20 cellular contexts compared by ENCODE assay signal in the genomic region with DNA sequence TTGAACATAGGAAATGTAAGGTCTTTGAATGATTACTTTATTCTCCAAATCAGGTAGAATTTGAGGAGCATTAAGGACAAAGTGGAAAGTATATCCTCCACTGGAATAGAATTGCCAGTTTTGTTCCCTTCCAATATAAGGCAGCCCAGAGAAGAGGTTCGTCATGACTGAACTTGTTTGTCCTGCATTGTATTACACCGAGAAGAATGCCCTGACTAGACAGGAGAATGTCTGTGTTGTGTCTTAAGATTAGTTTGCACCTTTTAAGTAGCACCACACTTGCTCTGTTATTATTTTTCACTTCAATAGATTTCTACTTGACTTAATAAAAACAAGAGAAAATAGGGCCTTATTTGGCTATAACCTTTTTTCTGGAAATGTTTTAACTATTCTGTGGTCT.
DNase-seq lines count a peak whose midpoint lies in the region; ATAC-seq and TF ChIP-seq lines count a peak whose summit lies in the region.
"Had no signal": no experiment of that assay in that cellular context is flagged by ENCODE, and none has a peak within 500 bp of the region (broad histone marks: within the 10 kb centered on the region; RNA-seq: fewer than 3 reads in every experiment).

No MANE protein-coding gene starts in this region.

- TF ChIP-seq POLR2A in breast epithelium (IDR thresholded peaks at IDR 0.05) (no peak), sigmoid colon (IDR thresholded peaks at IDR 0.05) (no peak)

- H3K9me3 ChIP-seq in mammary epithelial cell (replicated peaks; ENCODE audit: insufficient read depth, low read length) (peaks cover 3% of the 10 kb centered on the region), breast epithelium (peaks cover 6 to 17% of the 10 kb centered on the region in 2 donors), sigmoid colon (no peaks in the 10 kb centered on the region)
- H3K9me3 ChIP-seq: A549 had no signal

- intact Hi-C loops in mammary epithelial cell (cut with micrococcal nuclease): no loop called here
- intact Hi-C loops in breast epithelium (cut with DNase I; ENCODE audit: low total_unique reads): no loop called here
- intact Hi-C loops in sigmoid colon (cut with DNase I): loop anchor here (5.0 kb wide), 1 partner anchor 589 kb away; no protein-coding TSS in a partner anchor

- WGBS in mammary epithelial cell (ENCODE audit: low coverage, missing lambda C conversion rate): 0% methylated on average over 2 of the region's 2 CpGs
- 88 to 94% methylated on average over 2 of the region's 2 CpGs for WGBS in sigmoid colon, 2 donors

- TF ChIP-seq CTCF in mammary epithelial cell (conservative IDR thresholded peaks at IDR 0.05 in 1 of 2, IDR thresholded peaks at IDR 0.05 in 1 of 2; ENCODE audit: extremely low read depth in 1 of 2, insufficient read depth in 1 of 2, low read depth in 1 of 2, low read length in 2 of 2) (no peak), breast epithelium (IDR thresholded peaks at IDR 0.05) (no peak), foreskin keratinocyte (conservative IDR thresholded peaks at IDR 0.05) (no peak), sigmoid colon (IDR thresholded peaks at IDR 0.05) (no peak)

- DNase-seq in mammary epithelial cell (peak; percentile 37), breast epithelium (ENCODE audit: low spot score in 2 of 2) (no peak), foreskin keratinocyte (peak; percentile 37 to 63), sigmoid colon (no peak), nucleus accumbens (lab: John Stamatoyannopoulos, UW) (no peak), EL (no peak)
- DNase-seq: AML-193; Caco-2; CD4-positive, alpha-beta T cell; GDM1; GOT3; H7; HFFc6 had no signal

- H3K36me3 ChIP-seq in mammary epithelial cell (ENCODE audit: insufficient read depth, low read length): no peaks in the 10 kb centered on the region
- H3K36me3 ChIP-seq in breast epithelium: no peaks in the 10 kb centered on the region
- H3K36me3 ChIP-seq in sigmoid colon: no peaks in the 10 kb centered on the region

- in situ Hi-C loops in mammary epithelial cell (cut with MboI; ENCODE audit: low sequenced_read_pairs in 2 of 2): no loop called here

- H3K4me1 ChIP-seq in mammary epithelial cell (ENCODE audit: insufficient read depth, low read length): peaks cover 8% of the 10 kb centered on the region
- no peaks in the 10 kb centered on the region for H3K4me1 ChIP-seq in breast epithelium
- H3K4me1 ChIP-seq in foreskin keratinocyte: peaks cover 11% of the 10 kb centered on the region
- peaks cover 0 to 41% (median 28%) of the 10 kb centered on the region in 4 donors for H3K4me1 ChIP-seq in sigmoid colon
- H3K4me1 ChIP-seq: A549, Caco-2 had no signal

- H3K79me2 ChIP-seq in mammary epithelial cell (ENCODE audit: insufficient read depth, low read length): no peaks in the 10 kb centered on the region

- no peak overlapping the region for H3K4me3 ChIP-seq in mammary epithelial cell (replicated peaks in 1 of 3; ENCODE audit: insufficient read depth in 1 of 3, low read depth in 2 of 3, low read length in 3 of 3)
- H3K4me3 ChIP-seq in breast epithelium: no peak overlapping the region
- no peak overlapping the region for H3K4me3 ChIP-seq in sigmoid colon
- H3K4me3 ChIP-seq: A549 had no signal

- CTCF ChIA-PET in mammary epithelial cell (lab: Charles Lee; ENCODE audit: low non-redundant PET): no interaction called here

- H3K9ac ChIP-seq in mammary epithelial cell (ENCODE audit: insufficient read depth, low read length): no peak overlapping the region

- no peaks in the 10 kb centered on the region for H4K20me1 ChIP-seq in mammary epithelial cell (ENCODE audit: insufficient read depth, low read length)

- H3K27ac ChIP-seq in mammary epithelial cell (ENCODE audit: insufficient read depth, low read depth, low read length): no peak overlapping the region
- H3K27ac ChIP-seq in breast epithelium: no peak overlapping the region
- no peak overlapping the region for H3K27ac ChIP-seq in foreskin keratinocyte
- H3K27ac ChIP-seq in sigmoid colon: peak overlapping the region in 3 of 4 donors; percentile 60 to 79 (median 74)
- H3K27ac ChIP-seq: 22Rv1, A549, C4-2B, HL-60 had no signal

- H3K27me3 ChIP-seq in mammary epithelial cell (ENCODE audit: insufficient read depth, low read length): no peaks in the 10 kb centered on the region
- H3K27me3 ChIP-seq in breast epithelium: no peaks in the 10 kb centered on the region
- H3K27me3 ChIP-seq in foreskin keratinocyte: no peaks in the 10 kb centered on the region
- no peaks in the 10 kb centered on the region for H3K27me3 ChIP-seq in sigmoid colon

- peak overlapping the region; percentile 19 for H3K4me2 ChIP-seq in mammary epithelial cell (ENCODE audit: insufficient read depth, low read depth, low read length)
- H3K4me2 ChIP-seq: A549 had no signal

- no TSS peak for BruUV-seq in mammary epithelial cell (replicated peaks; lab: Mats Ljungman, UMichigan)

- dilution Hi-C loops in mammary epithelial cell (cut with HindIII; ENCODE audit: low sequenced_read_pairs): no loop called here

- peak; percentile 57 for ATAC-seq in foreskin keratinocyte
- ATAC-seq in GM21367 (IDR thresholded peaks at IDR 0.05; ENCODE audit: unreplicated experiment): no peak
- ATAC-seq: A549, HCT116, HepG2 had no signal

- peak overlapping the region; percentile 25 for H2AFZ ChIP-seq in mammary epithelial cell (ENCODE audit: low read depth, low read length)

- peak in 3 of 4 donors; percentile 24 to 92 (median 84) for TF ChIP-seq EP300 in sigmoid colon (IDR thresholded peaks at IDR 0.05)

Comparison
In these comparisons a context has a peak if more than half of its experiments do, and no peak if none do; other contexts are left out.
1. DNase-seq: peak in mammary epithelial cell (single experiment) and foreskin keratinocyte (2 of 2); none in breast epithelium (0 of 2), sigmoid colon (single experiment), nucleus accumbens (0 of 56) and EL (single experiment).
2. H3K27ac ChIP-seq: peak in sigmoid colon (3 of 4); none in mammary epithelial cell (single experiment), breast epithelium (0 of 2) and foreskin keratinocyte (single experiment).